Comparison of ENCODE assay signal across 8 cellular contexts in the genomic region with DNA sequence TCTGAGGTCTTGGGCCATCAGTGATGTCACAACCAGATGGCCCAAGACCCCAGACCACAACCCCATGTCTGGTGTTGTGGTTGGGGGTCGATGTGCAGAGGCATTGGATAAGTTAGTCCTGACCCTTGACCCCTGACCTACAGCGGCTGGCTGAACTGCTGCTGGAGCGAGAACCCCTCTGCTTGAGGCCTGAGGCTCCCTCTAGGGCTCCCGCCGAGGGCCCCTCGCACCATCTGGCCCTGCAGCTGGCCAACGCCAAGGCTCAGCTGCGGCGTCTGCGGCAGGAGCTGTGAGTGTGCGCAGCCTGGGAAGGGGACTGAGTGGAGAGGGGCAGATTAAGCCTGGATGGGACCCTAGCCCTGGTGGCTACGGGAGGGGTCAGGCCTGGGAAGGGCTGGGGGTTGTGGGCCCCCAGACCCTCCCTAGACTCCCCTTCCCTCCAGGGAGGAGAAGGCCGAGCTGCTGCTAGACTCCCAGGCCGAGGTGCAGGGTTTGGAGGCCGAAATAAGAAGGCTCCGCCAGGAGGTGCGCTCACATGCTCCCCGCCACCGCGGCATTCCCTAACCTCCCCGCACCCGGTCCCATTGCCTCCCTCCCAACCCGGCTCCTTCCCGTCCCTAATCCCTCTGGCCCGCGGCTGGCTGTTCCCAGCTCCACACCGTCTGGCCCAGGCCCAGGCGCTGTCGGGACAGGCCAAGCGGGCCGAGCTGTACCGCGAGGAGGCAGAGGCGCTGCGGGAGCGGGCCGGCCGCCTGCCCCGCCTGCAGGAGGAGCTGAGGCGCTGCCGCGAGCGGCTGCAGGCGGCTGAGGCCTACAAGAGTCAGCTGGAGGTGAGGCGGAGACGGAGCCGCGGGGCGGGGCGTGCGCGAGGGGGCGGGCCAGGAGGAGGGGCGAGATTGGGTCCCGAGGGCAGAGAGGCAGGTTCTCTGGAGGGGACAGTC. TPM values are rescaled to one million over a fixed set of nuclear protein-coding genes. Genes with fewer than 3 reads are reported as not detected.
A peak's percentile ranks its signal among the peaks of the same experiment; 100 is the strongest.
DNase-seq lines count a peak whose midpoint lies in the region; ATAC-seq and TF ChIP-seq lines count a peak whose summit lies in the region.

No MANE protein-coding gene starts in this region.

- H3K9me3 Mint-ChIP-seq in T-helper 1 cell treated with Interleukin-12 subunit alpha and Interleukin-12 subunit beta and Interleukin-4 antibody, amounts not matched to agents 30 μg/mL and 1 μg/mL, for 36 hours: no peaks in the 10 kb centered on the region

- H3K4me3 ChIP-seq in left ventricle myocardium inferior (peak overlapping the region; percentile 61), prostate gland (peak overlapping the region; percentile 1 to 24), upper lobe of left lung (peak overlapping the region in 3 of 4 donors; percentile 36 to 42 (median 39))

- H3K4me1 ChIP-seq in left ventricle myocardium inferior: peaks cover 18% of the 10 kb centered on the region
- H3K4me1 ChIP-seq in prostate gland (replicated peaks): peaks cover 4% of the 10 kb centered on the region
- H3K4me1 ChIP-seq in upper lobe of left lung: peaks cover 12 to 34% (median 27%) of the 10 kb centered on the region in 4 donors

- H3K27me3 Mint-ChIP-seq in T-helper 1 cell treated with Interleukin-12 subunit alpha and Interleukin-12 subunit beta and Interleukin-4 antibody, amounts not matched to agents 30 μg/mL and 1 μg/mL, for 36 hours (ENCODE audit: low read depth): no peaks in the 10 kb centered on the region

- H3K27ac ChIP-seq in left ventricle myocardium inferior (replicated peaks) (peak overlapping the region; percentile 79), prostate gland (peak overlapping the region; percentile 71 to 81), upper lobe of left lung (peak overlapping the region; percentile 50 to 82 (median 71))

- H3K27me3 ChIP-seq in left ventricle myocardium inferior (ENCODE audit: low read depth): peaks cover 7% of the 10 kb centered on the region
- no peaks in the 10 kb centered on the region for H3K27me3 ChIP-seq in prostate gland (replicated peaks; ENCODE audit: insufficient read depth)
- H3K27me3 ChIP-seq in upper lobe of left lung: no peaks in the 10 kb centered on the region

- intact Hi-C loops in left ventricle myocardium inferior (cut with micrococcal nuclease) (no loop called here), prostate gland (cut with DNase I) (no loop called here)

- peaks cover 28% of the 10 kb centered on the region for H3K36me3 Mint-ChIP-seq in T-helper 1 cell treated with Interleukin-12 subunit alpha and Interleukin-12 subunit beta and Interleukin-4 antibody, amounts not matched to agents 30 μg/mL and 1 μg/mL, for 36 hours (ENCODE audit: low read depth)

- peak; percentile 99 for DNase-seq in 8988T
- peak; percentile 91 for DNase-seq in MV-4-11 (lab: John Stamatoyannopoulos, UW)
- peak; percentile 81 for DNase-seq in amniotic epithelial cell (ENCODE audit: low read depth)
- peak; percentile 91 for DNase-seq in left ventricle myocardium inferior
- DNase-seq in prostate gland (ENCODE audit: low spot score): peak; percentile 90
- DNase-seq in upper lobe of left lung: peak; percentile 94 to 99

- WGBS in prostate gland: 20% methylated on average over 55 of the region's 55 CpGs
- 22 to 55% methylated on average over 22 to 54 of the region's 55 CpGs for WGBS in upper lobe of left lung, 2 donors

- TF ChIP-seq CTCF in left ventricle myocardium inferior (IDR thresholded peaks at IDR 0.05; ENCODE audit: borderline replicate concordance) (peak; percentile 65), prostate gland (IDR thresholded peaks at IDR 0.05) (peak; percentile 24 to 90 (median 66)), upper lobe of left lung (IDR thresholded peaks at IDR 0.05) (peak; percentile 36 to 82 (median 68))

- no peak for TF ChIP-seq EP300 in upper lobe of left lung (IDR thresholded peaks at IDR 0.05)

- ATAC-seq in GM19035 (IDR thresholded peaks at IDR 0.05; ENCODE audit: unreplicated experiment) (peak; percentile 37), upper lobe of left lung (ENCODE audit: low FRiP score in 2 of 2) (peak; percentile 90 to 94)

- H3K4me3 Mint-ChIP-seq in T-helper 1 cell treated with Interleukin-12 subunit alpha and Interleukin-12 subunit beta and Interleukin-4 antibody, amounts not matched to agents 30 μg/mL and 1 μg/mL, for 36 hours: peak overlapping the region; percentile 50

- TF ChIP-seq POLR2A in prostate gland (IDR thresholded peaks at IDR 0.05) (peak; percentile 85), upper lobe of left lung (IDR thresholded peaks at IDR 0.05) (peak in 2 of 4 donors; percentile 15 to 68)

- H3K36me3 ChIP-seq in left ventricle myocardium inferior (no peaks in the 10 kb centered on the region), prostate gland (no peaks in the 10 kb centered on the region), upper lobe of left lung (no peaks in the 10 kb centered on the region)

- no peak overlapping the region for H3K27ac Mint-ChIP-seq in T-helper 1 cell treated with Interleukin-12 subunit alpha and Interleukin-12 subunit beta and Interleukin-4 antibody, amounts not matched to agents 30 μg/mL and 1 μg/mL, for 36 hours

- peaks cover 30% of the 10 kb centered on the region for H3K4me1 Mint-ChIP-seq in T-helper 1 cell treated with Interleukin-12 subunit alpha and Interleukin-12 subunit beta and Interleukin-4 antibody, amounts not matched to agents 30 μg/mL and 1 μg/mL, for 36 hours (ENCODE audit: low read depth)

- H3K9me3 ChIP-seq in left ventricle myocardium inferior (replicated peaks) (no peaks in the 10 kb centered on the region), prostate gland (no peaks in the 10 kb centered on the region), upper lobe of left lung (no peaks in the 10 kb centered on the region)

RNA-seq across cellular contexts. Expression of gene CCDC88B, which starts 2.1 kb away (rescaled TPM):
- total RNA-seq in left ventricle myocardium inferior: 7.5 TPM
- 1 to 10 TPM; 3.0 to 10.0 TPM for total RNA-seq in prostate gland
- total RNA-seq in upper lobe of left lung: 100 to 1,000 TPM in 1 of 6 donors, 10 to 100 TPM in 5; 12.6 to 138 (median 37.2) TPM

RNA-seq across cellular contexts. Expression of gene RPS6KA4, which starts 16.8 kb away (rescaled TPM):
- 16.8 TPM for total RNA-seq in left ventricle myocardium inferior
- 10 to 100 TPM; 18.9 to 23.7 TPM for total RNA-seq in prostate gland
- total RNA-seq in upper lobe of left lung: 10 to 100 TPM; 16.3 to 93.2 (median 46.7) TPM

RNA-seq across cellular contexts. Expression of gene PRDX5, which starts 24.2 kb away (rescaled TPM):
- total RNA-seq in left ventricle myocardium inferior (321 TPM), prostate gland (100 to 1,000 TPM; 224 to 303 TPM), upper lobe of left lung (100 to 1,000 TPM; 146 to 493 (median 309) TPM)

RNA-seq across cellular contexts. Expression of gene TRMT112, which starts 24.8 kb away (rescaled TPM):
- 97.5 TPM for total RNA-seq in left ventricle myocardium inferior
- 100 to 1,000 TPM; 328 to 400 TPM for total RNA-seq in prostate gland
- 100 to 1,000 TPM; 110 to 215 (median 170) TPM for total RNA-seq in upper lobe of left lung

RNA-seq across cellular contexts. Expression of gene ESRRA, which starts 36.8 kb away (rescaled TPM):
- total RNA-seq in left ventricle myocardium inferior (213 TPM), prostate gland (10 to 100 TPM; 38.7 to 54.7 TPM), upper lobe of left lung (100 to 1,000 TPM in 1 of 6 donors, 10 to 100 TPM in 5; 42.7 to 109 (median 80.6) TPM)

Comparison
In these comparisons a context has a peak if more than half of its experiments do, and no peak if none do; other contexts are left out.
1. Peak in every context shown above with its lines: DNase-seq, ATAC-seq, H3K4me3 ChIP-seq and H3K27ac ChIP-seq.